ENCODE assay signal across 37 cellular contexts in the genomic region with DNA sequence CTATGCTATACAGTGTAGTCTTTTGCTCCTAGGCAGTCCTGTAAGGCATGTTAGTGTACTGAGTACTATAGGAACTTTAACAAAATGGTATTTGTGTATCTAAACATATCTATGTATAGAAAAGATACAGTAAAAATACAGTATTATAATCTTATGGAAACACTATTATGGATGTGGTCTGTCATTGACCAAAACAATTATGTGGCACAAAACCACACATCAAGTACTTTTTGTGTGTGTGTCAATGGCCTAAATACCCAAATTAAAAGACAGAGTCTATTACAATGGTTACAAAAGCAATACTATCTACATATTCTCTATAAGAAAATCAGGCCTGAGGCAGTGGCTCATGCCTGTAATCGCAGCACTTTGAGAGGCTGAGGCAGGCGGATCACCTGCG.
"Had no signal": no experiment of that assay in that cellular context is flagged by ENCODE, and none has a peak within 500 bp of the region (broad histone marks: within the 10 kb centered on the region; RNA-seq: fewer than 3 reads in every experiment).

No MANE protein-coding gene starts in this region.

- H3K4me3 ChIP-seq: adrenal gland, ascending aorta, body of pancreas, breast epithelium, cardiac muscle cell had no signal

- H3K36me3 Mint-ChIP-seq: activated naive CD4-positive, alpha-beta T cell treated with anti-CD3 and anti-CD28 coated beads, Interleukin-2, amount 10 ng/mL, durations not matched to agents 7 days and 5 days; activated naive CD4-positive, alpha-beta T cell treated with anti-CD3 and anti-CD28 coated beads, Interleukin-2, amount 50 U/mL, for 24 hours; activated naive CD4-positive, alpha-beta T cell treated with anti-CD3 and anti-CD28 coated beads, Interleukin-2, amount 50 U/mL, for 72 hours; activated naive CD8-positive, alpha-beta T cell; activated naive CD8-positive, alpha-beta T cell treated with anti-CD3 and anti-CD28 coated beads for 36 hours; activated naive CD8-positive, alpha-beta T cell treated with anti-CD3 and anti-CD28 coated beads, Interleukin-2, amount 10 ng/mL, durations not matched to agents 7 days and 5 days; brain had no signal

- H3K27ac Mint-ChIP-seq: activated naive CD4-positive, alpha-beta T cell treated with anti-CD3 and anti-CD28 coated beads for 36 hours; activated naive CD4-positive, alpha-beta T cell treated with anti-CD3 and anti-CD28 coated beads, Interleukin-2, amount 10 ng/mL, durations not matched to agents 7 days and 5 days; activated naive CD4-positive, alpha-beta T cell treated with anti-CD3 and anti-CD28 coated beads, Interleukin-2, amount 50 U/mL, for 24 hours; activated naive CD4-positive, alpha-beta T cell treated with anti-CD3 and anti-CD28 coated beads, Interleukin-2, amount 50 U/mL, for 72 hours; activated naive CD8-positive, alpha-beta T cell; activated naive CD8-positive, alpha-beta T cell treated with anti-CD3 and anti-CD28 coated beads for 36 hours; activated naive CD8-positive, alpha-beta T cell treated with anti-CD3 and anti-CD28 coated beads, Interleukin-2, amount 10 ng/mL, durations not matched to agents 7 days and 5 days; activated naive CD8-positive, alpha-beta T cell treated with anti-CD3 and anti-CD28 coated beads, Interleukin-2, amount 50 U/mL, for 24 hours; activated T-cell treated with anti-CD3 and anti-CD28 coated beads, Interleukin-2, amount 50 U/mL, for 24 hours; activated T-helper 1 cell treated with anti-CD3 and anti-CD28 coated beads, Interleukin-12 subunit alpha, Interleukin-12 subunit beta, Interleukin-2, Interleukin-4 antibody, amounts not matched to agents 30 ng/mL and 10 ng/mL and 1 ng/mL, durations not matched to agents 14 hours and 24 hours and 36 hours; activated T-helper 17 cell treated with anti-CD3 and anti-CD28 coated beads, Interleukin-2, amount 50 U/mL, for 72 hours; activated T-helper 2 cell treated with anti-CD3 and anti-CD28 coated beads, Interferon-gamma antibody, Interleukin-2, Interleukin-4, amounts not matched to agents 10 μg/mL and 5 μg/mL and 100 μg/mL, durations not matched to agents 14 hours and 24 hours and 36 hours; brain had no signal

- H3K4me3 Mint-ChIP-seq: activated naive CD4-positive, alpha-beta T cell treated with anti-CD3 and anti-CD28 coated beads for 36 hours; activated naive CD4-positive, alpha-beta T cell treated with anti-CD3 and anti-CD28 coated beads, Interleukin-2, amount 10 ng/mL, durations not matched to agents 7 days and 5 days; activated naive CD4-positive, alpha-beta T cell treated with anti-CD3 and anti-CD28 coated beads, Interleukin-2, amount 50 U/mL, for 24 hours; activated naive CD8-positive, alpha-beta T cell; activated naive CD8-positive, alpha-beta T cell treated with anti-CD3 and anti-CD28 coated beads for 36 hours; activated naive CD8-positive, alpha-beta T cell treated with anti-CD3 and anti-CD28 coated beads, Interleukin-2, amount 10 ng/mL, durations not matched to agents 7 days and 5 days; activated naive CD8-positive, alpha-beta T cell treated with anti-CD3 and anti-CD28 coated beads, Interleukin-2, amount 50 U/mL, for 24 hours; activated T-cell treated with anti-CD3 and anti-CD28 coated beads, Interleukin-2, amount 50 U/mL, for 24 hours; activated T-cell treated with anti-CD3 and anti-CD28 coated beads, Interleukin-2, amount 50 U/mL, for 4 hours; activated T-cell treated with anti-CD3 and anti-CD28 coated beads, Interleukin-2, amount 50 U/mL, for 72 hours; activated T-helper 1 cell treated with anti-CD3 and anti-CD28 coated beads, Interleukin-12 subunit alpha, Interleukin-12 subunit beta, Interleukin-2, Interleukin-4 antibody, amounts not matched to agents 30 ng/mL and 10 ng/mL and 1 ng/mL, durations not matched to agents 14 hours and 24 hours and 36 hours; activated T-helper 17 cell treated with anti-CD3 and anti-CD28 coated beads, Interleukin-2, amount 50 U/mL, for 72 hours; brain; central memory CD8-positive, alpha-beta T cell had no signal

- H3K4me1 ChIP-seq: adrenal gland, ascending aorta, body of pancreas, breast epithelium had no signal

- H3K9me3 Mint-ChIP-seq: activated naive CD4-positive, alpha-beta T cell treated with anti-CD3 and anti-CD28 coated beads, Interleukin-2, amount 10 ng/mL, durations not matched to agents 7 days and 5 days; activated naive CD4-positive, alpha-beta T cell treated with anti-CD3 and anti-CD28 coated beads, Interleukin-2, amount 50 U/mL, for 24 hours; activated naive CD8-positive, alpha-beta T cell treated with anti-CD3 and anti-CD28 coated beads for 36 hours; activated T-helper 1 cell treated with anti-CD3 and anti-CD28 coated beads, Interleukin-12 subunit alpha, Interleukin-12 subunit beta, Interleukin-2, Interleukin-4 antibody, amounts not matched to agents 30 ng/mL and 10 ng/mL and 1 ng/mL, durations not matched to agents 14 hours and 24 hours and 36 hours; activated T-helper 2 cell treated with anti-CD3 and anti-CD28 coated beads, Interferon-gamma antibody, Interleukin-2, Interleukin-4, amounts not matched to agents 10 μg/mL and 5 μg/mL and 100 μg/mL, durations not matched to agents 14 hours and 24 hours and 36 hours; brain had no signal

- H3K27me3 Mint-ChIP-seq: activated naive CD4-positive, alpha-beta T cell treated with anti-CD3 and anti-CD28 coated beads, Interleukin-2, amount 10 ng/mL, durations not matched to agents 7 days and 5 days; activated naive CD4-positive, alpha-beta T cell treated with anti-CD3 and anti-CD28 coated beads, Interleukin-2, amount 50 U/mL, for 24 hours; activated naive CD8-positive, alpha-beta T cell; activated naive CD8-positive, alpha-beta T cell treated with anti-CD3 and anti-CD28 coated beads for 36 hours; activated naive CD8-positive, alpha-beta T cell treated with anti-CD3 and anti-CD28 coated beads, Interleukin-2, amount 10 ng/mL, durations not matched to agents 7 days and 5 days; activated naive CD8-positive, alpha-beta T cell treated with anti-CD3 and anti-CD28 coated beads, Interleukin-2, amount 50 U/mL, for 24 hours; activated T-cell treated with anti-CD3 and anti-CD28 coated beads, Interleukin-2, amount 50 U/mL, for 24 hours; activated T-helper 17 cell treated with anti-CD3 and anti-CD28 coated beads, Interleukin-2, amount 50 U/mL, for 72 hours; brain; central memory CD8-positive, alpha-beta T cell had no signal

- H3K27ac ChIP-seq: adrenal gland, ascending aorta, body of pancreas, brain microvascular endothelial cell, breast epithelium, cardiac muscle cell had no signal

- H3K4me1 Mint-ChIP-seq: activated naive CD4-positive, alpha-beta T cell treated with anti-CD3 and anti-CD28 coated beads, Interleukin-2, amount 10 ng/mL, durations not matched to agents 7 days and 5 days; activated naive CD4-positive, alpha-beta T cell treated with anti-CD3 and anti-CD28 coated beads, Interleukin-2, amount 50 U/mL, for 24 hours; activated naive CD8-positive, alpha-beta T cell treated with anti-CD3 and anti-CD28 coated beads for 36 hours; activated naive CD8-positive, alpha-beta T cell treated with anti-CD3 and anti-CD28 coated beads, Interleukin-2, amount 10 ng/mL, durations not matched to agents 7 days and 5 days; activated naive CD8-positive, alpha-beta T cell treated with anti-CD3 and anti-CD28 coated beads, Interleukin-2, amount 50 U/mL, for 24 hours; activated T-helper 17 cell treated with anti-CD3 and anti-CD28 coated beads, Interleukin-2, amount 50 U/mL, for 72 hours; central memory CD8-positive, alpha-beta T cell had no signal

- H3K27me3 ChIP-seq: adrenal gland, ascending aorta, body of pancreas, brain microvascular endothelial cell, breast epithelium, cardiac muscle cell had no signal

- H3K36me3 ChIP-seq: adrenal gland, ascending aorta, brain microvascular endothelial cell, breast epithelium, cardiac muscle cell had no signal

- DNase-seq: activated effector memory CD4-positive, alpha-beta T cell treated with anti-CD3 and anti-CD28 coated beads, Interleukin-2, amount 50 U/mL, for 16 hours; activated effector memory CD4-positive, alpha-beta T cell treated with Interleukin-2 at 50 U/mL for 16 hours; activated gamma-delta T cell; activated gamma-delta T cell treated with Interleukin-2 at 50 U/mL for 16 hours; activated naive CD4-positive, alpha-beta T cell; activated naive CD4-positive, alpha-beta T cell treated with anti-CD3 and anti-CD28 coated beads for 36 hours; activated naive CD4-positive, alpha-beta T cell treated with anti-CD3 and anti-CD28 coated beads, Interleukin-2, amount 10 ng/mL, durations not matched to agents 7 days and 5 days; activated naive CD4-positive, alpha-beta T cell treated with anti-CD3 and anti-CD28 coated beads, Interleukin-2, amount 50 U/mL, for 16 hours; activated naive CD4-positive, alpha-beta T cell treated with Interleukin-2 at 50 U/mL for 16 hours; activated naive CD8-positive, alpha-beta T cell treated with anti-CD3 and anti-CD28 coated beads for 36 hours; activated naive CD8-positive, alpha-beta T cell treated with anti-CD3 and anti-CD28 coated beads, Interleukin-2, amount 10 ng/mL, durations not matched to agents 7 days and 5 days; activated naive CD8-positive, alpha-beta T cell treated with anti-CD3 and anti-CD28 coated beads, Interleukin-2, amount 50 U/mL, for 24 hours; activated T-cell treated with anti-CD3 and anti-CD28 coated beads, Interleukin-2, amount 50 U/mL, for 24 hours; activated T-cell treated with anti-CD3 and anti-CD28 coated beads, Interleukin-2, amount 50 U/mL, for 4 hours; activated T-cell treated with anti-CD3 and anti-CD28 coated beads, Interleukin-2, amount 50 U/mL, for 48 hours; activated T-cell treated with anti-CD3 and anti-CD28 coated beads, Interleukin-2, amount 50 U/mL, for 72 hours; adrenal gland; amniotic stem cell; amygdala; anterior cingulate cortex; aorta; body of pancreas; brain microvascular endothelial cell; caudate nucleus; central memory CD4-positive, alpha-beta T cell; cerebellar nuclear complex had no signal

- ATAC-seq: activated naive CD4-positive, alpha-beta T cell treated with anti-CD3 and anti-CD28 coated beads, Interleukin-2, amount 50 U/mL, for 72 hours; activated naive CD8-positive, alpha-beta T cell treated with anti-CD3 and anti-CD28 coated beads, Interleukin-2, amount 50 U/mL, for 24 hours; activated T-cell treated with anti-CD3 and anti-CD28 coated beads, Interleukin-2, amount 50 U/mL, for 4 hours; activated T-cell treated with anti-CD3 and anti-CD28 coated beads, Interleukin-2, amount 50 U/mL, for 72 hours; activated T-helper 17 cell treated with anti-CD3 and anti-CD28 coated beads, Interleukin-2, amount 50 U/mL, for 72 hours; body of pancreas had no signal

- H3K9me3 ChIP-seq: adrenal gland, ascending aorta, body of pancreas, breast epithelium had no signal
